29 cellular contexts compared by ENCODE assay signal in the genomic region with DNA sequence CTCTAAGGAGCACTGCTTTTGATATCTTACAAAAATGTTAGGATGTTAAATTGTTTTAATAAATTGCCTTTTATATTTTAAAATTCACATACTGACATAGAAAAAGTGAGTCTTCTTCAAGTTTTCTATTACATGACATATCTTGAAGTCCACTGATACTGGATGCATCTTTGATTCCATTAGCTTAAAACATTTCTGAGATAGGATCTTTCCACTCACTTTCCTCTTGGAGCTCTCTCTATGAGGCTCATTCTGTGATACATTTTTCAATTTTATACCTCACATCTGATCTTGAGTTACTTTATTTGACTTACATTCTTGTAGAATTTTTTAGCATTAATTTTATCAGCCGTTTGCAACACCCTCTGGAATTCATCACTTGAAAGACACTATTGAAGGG.
"Had no signal": no experiment of that assay in that cellular context is flagged by ENCODE, and none has a peak within 500 bp of the region (broad histone marks: within the 10 kb centered on the region; RNA-seq: fewer than 3 reads in every experiment).

No MANE protein-coding gene starts in this region.

- H3K27me3 ChIP-seq: colonic mucosa, dorsolateral prefrontal cortex, esophagus muscularis mucosa, esophagus squamous epithelium, foreskin keratinocyte, gastrocnemius medialis, gastroesophageal sphincter, heart left ventricle, hepatocyte had no signal

- H2AFZ ChIP-seq: hepatocyte had no signal

- H3K4me1 Mint-ChIP-seq: endodermal cell had no signal

- H3K9me3 Mint-ChIP-seq: dendritic cell treated with granulocyte-macrophage colony-stimulating factor and Interleukin-4, amounts not matched to agents 40 ng/mL and 50 ng/mL, for 4 days had no signal

- H3K4me2 ChIP-seq: hepatocyte had no signal

- H3K9me3 ChIP-seq: colonic mucosa, esophagus muscularis mucosa, esophagus squamous epithelium, gastrocnemius medialis, gastroesophageal sphincter had no signal

- H3K79me2 ChIP-seq: hepatocyte had no signal

- ATAC-seq: effector memory CD8-positive, alpha-beta T cell; esophagus mucosa; foreskin keratinocyte; gastrocnemius medialis; gastroesophageal sphincter; heart left ventricle; heart right ventricle had no signal

- H3K4me3 Mint-ChIP-seq: dendritic cell treated with granulocyte-macrophage colony-stimulating factor and Interleukin-4, amounts not matched to agents 40 ng/mL and 50 ng/mL, for 4 days; effector memory CD8-positive, alpha-beta T cell; endodermal cell had no signal

- H3K27ac ChIP-seq: colonic mucosa, coronary artery, dorsolateral prefrontal cortex, epithelial cell of prostate, esophagus muscularis mucosa, esophagus squamous epithelium, foreskin keratinocyte, gastrocnemius medialis, gastroesophageal sphincter, heart left ventricle, heart right ventricle, hepatocyte had no signal

- H3K27me3 Mint-ChIP-seq: dendritic cell treated with granulocyte-macrophage colony-stimulating factor and Interleukin-4, amounts not matched to agents 40 ng/mL and 50 ng/mL, for 4 days; effector memory CD8-positive, alpha-beta T cell had no signal

- FAIRE-seq: endometrium, endothelial cell of umbilical vein, frontal cortex had no signal

- H3K4me3 ChIP-seq: colonic mucosa, coronary artery, dorsolateral prefrontal cortex, esophagus muscularis mucosa, esophagus squamous epithelium, gastrocnemius medialis, gastroesophageal sphincter, heart left ventricle, heart right ventricle, hepatocyte had no signal

- H3K27ac Mint-ChIP-seq: dendritic cell treated with granulocyte-macrophage colony-stimulating factor and Interleukin-4, amounts not matched to agents 40 ng/mL and 50 ng/mL, for 4 days; effector memory CD8-positive, alpha-beta T cell; endodermal cell had no signal

- H3K4me1 ChIP-seq: colonic mucosa, esophagus muscularis mucosa, esophagus squamous epithelium, foreskin keratinocyte, gastrocnemius medialis, gastroesophageal sphincter, heart left ventricle, heart right ventricle had no signal

- H3K36me3 ChIP-seq: colonic mucosa, esophagus muscularis mucosa, esophagus squamous epithelium, gastrocnemius medialis, gastroesophageal sphincter, heart left ventricle, heart right ventricle had no signal

- DNase-seq: colonic mucosa; cortex of kidney; dermis blood vessel endothelial cell; dorsolateral prefrontal cortex; effector CD4-positive, alpha-beta T cell; effector CD8-positive, alpha-beta T cell; effector memory CD4-positive, alpha-beta T cell; effector memory CD8-positive, alpha-beta T cell; endodermal cell; erythroblast; esophagus squamous epithelium; foreskin fibroblast; foreskin keratinocyte; foreskin melanocyte; gastrocnemius medialis; glutamatergic neuron; head of caudate nucleus; heart left ventricle; heart right ventricle had no signal
